Comparison of ENCODE assay signal across 20 cellular contexts in the genomic region with DNA sequence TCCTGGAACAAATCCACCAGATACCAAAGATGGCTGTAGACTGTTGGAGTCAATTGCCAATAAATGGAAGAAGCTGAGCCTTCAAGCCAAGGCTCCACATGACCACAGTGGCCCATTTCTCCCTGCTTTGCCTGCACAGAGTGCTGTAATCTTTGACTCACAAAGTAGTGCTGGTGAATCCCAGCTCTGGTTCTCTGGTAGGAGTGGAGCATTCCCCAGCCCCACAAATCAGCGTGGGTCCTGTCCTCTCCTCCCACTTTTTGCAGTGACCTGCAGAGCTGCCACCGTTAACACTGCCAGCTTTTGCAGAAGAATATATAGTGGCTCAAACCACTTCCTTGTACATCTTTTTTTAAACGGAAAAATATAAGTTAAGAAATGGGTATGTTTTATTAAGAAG.
DNase-seq lines count a peak whose midpoint lies in the region; ATAC-seq and TF ChIP-seq lines count a peak whose summit lies in the region.
"Had no signal": no experiment of that assay in that cellular context is flagged by ENCODE, and none has a peak within 500 bp of the region (broad histone marks: within the 10 kb centered on the region; RNA-seq: fewer than 3 reads in every experiment).

No MANE protein-coding gene starts in this region.

- no peaks in the 10 kb centered on the region for H3K36me3 ChIP-seq in GM23338 (ENCODE audit: insufficient read depth)
- H3K36me3 ChIP-seq in BE2C = peaks cover 2% of the 10 kb centered on the region; the same call in 1 of the 2 replicates
- H3K36me3 ChIP-seq: colonic mucosa, neural progenitor cell, upper lobe of right lung had no signal

- intact Hi-C loops in dorsolateral prefrontal cortex (cut with DNase I) = no loop called here

- H3K9me3 Mint-ChIP-seq in GM23338 = no peaks in the 10 kb centered on the region
- peaks cover 0 to 1% of the 10 kb centered on the region in 2 donors for H3K9me3 Mint-ChIP-seq in stimulated activated naive B cell treated with anti-CD40 and anti-IgM and Interleukin-4, amounts not matched to agents 10 μg/mL and 1 μg/mL and 100 μg/mL, for 72 hours
- H3K9me3 Mint-ChIP-seq: activated B cell treated with CpG ODN at 0.5 μM for 24 hours, brain, immature natural killer cell, neural progenitor cell had no signal

- no peaks in the 10 kb centered on the region for H3K4me1 ChIP-seq in GM23338 (ENCODE audit: insufficient read depth)
- H3K4me1 ChIP-seq in BE2C = peaks cover 11% of the 10 kb centered on the region
- H3K4me1 ChIP-seq: colonic mucosa, neural progenitor cell, SJCRH30, upper lobe of right lung had no signal

- H3K27ac ChIP-seq in GM23338 (ENCODE audit: low read depth) = no peak overlapping the region
- H3K27ac ChIP-seq in dorsolateral prefrontal cortex = peak overlapping the region in 1 of 59 donors; percentile 6
- H3K27ac ChIP-seq: colonic mucosa, neural progenitor cell, SJCRH30, upper lobe of right lung had no signal

- no peaks in the 10 kb centered on the region for H3F3A ChIP-seq in GM23338 (replicated peaks; ENCODE audit: low read depth)

- H3K27me3 ChIP-seq in GM23338 (ENCODE audit: insufficient read depth) = no peaks in the 10 kb centered on the region
- no peaks in the 10 kb centered on the region for H3K27me3 ChIP-seq in BE2C
- no peaks in the 10 kb centered on the region for H3K27me3 ChIP-seq in dorsolateral prefrontal cortex
- H3K27me3 ChIP-seq: colonic mucosa, neural progenitor cell, SJCRH30, upper lobe of right lung had no signal

- no peaks in the 10 kb centered on the region for H3K9me2 ChIP-seq in GM23338 (ENCODE audit: insufficient read depth)

- H2AFZ ChIP-seq in GM23338 = no peak overlapping the region
- H2AFZ ChIP-seq: neural progenitor cell had no signal

- ATAC-seq in GM23338 = peak; percentile 66
- ATAC-seq in stimulated activated naive B cell treated with anti-CD40 and anti-IgM and Interleukin-4, amounts not matched to agents 10 μg/mL and 1 μg/mL and 100 μg/mL, for 72 hours (replicated peaks) = no peak
- ATAC-seq: left ventricle myocardium superior, Panc1, upper lobe of right lung had no signal

- peaks cover 5% of the 10 kb centered on the region; the same call in 1 of the 3 replicates for H3K36me3 Mint-ChIP-seq in GM23338 (ENCODE audit: low read depth)
- H3K36me3 Mint-ChIP-seq in stimulated activated naive B cell treated with anti-CD40 and anti-IgM and Interleukin-4, amounts not matched to agents 10 μg/mL and 1 μg/mL and 100 μg/mL, for 72 hours = peaks cover 34 to 56% of the 10 kb centered on the region in 2 donors

- TF ChIP-seq CTCF in GM23338 (conservative IDR thresholded peaks at IDR 0.05; ENCODE audit: low read depth in 2 of 2) = no peak
- no peak for TF ChIP-seq CTCF in fibroblast of mammary gland (conservative IDR thresholded peaks at IDR 0.05; ENCODE audit: control insufficient read depth, insufficient read depth, low read depth, low read length)
- TF ChIP-seq CTCF in BE2C (IDR thresholded peaks at IDR 0.05; ENCODE audit: low read depth, low read length) = no peak
- TF ChIP-seq CTCF in dorsolateral prefrontal cortex (IDR thresholded peaks at IDR 0.05 in 54 of 56, conservative IDR thresholded peaks at IDR 0.05 in 2 of 56; ENCODE audit: low read depth in 1 of 56, partially characterized antibody in 56 of 56) = no peak

- H3K79me2 ChIP-seq in GM23338 (replicated peaks; ENCODE audit: insufficient read depth) = no peaks in the 10 kb centered on the region

- no peak overlapping the region for H3K27ac Mint-ChIP-seq in GM23338
- H3K27ac Mint-ChIP-seq in stimulated activated naive B cell treated with anti-CD40 and anti-IgM and Interleukin-4, amounts not matched to agents 10 μg/mL and 1 μg/mL and 100 μg/mL, for 72 hours = peak overlapping the region; percentile 67
- H3K27ac Mint-ChIP-seq: activated naive CD8-positive, alpha-beta T cell; brain; immature natural killer cell; neural progenitor cell had no signal

- no peak overlapping the region for H3K4me2 ChIP-seq in GM23338
- H3K4me2 ChIP-seq: neural progenitor cell had no signal

- no peaks in the 10 kb centered on the region for H3K27me3 Mint-ChIP-seq in GM23338 (ENCODE audit: insufficient read depth, low read depth, poor library complexity)
- H3K27me3 Mint-ChIP-seq in stimulated activated naive B cell treated with anti-CD40 and anti-IgM and Interleukin-4, amounts not matched to agents 10 μg/mL and 1 μg/mL and 100 μg/mL, for 72 hours = no peaks in the 10 kb centered on the region
- H3K27me3 Mint-ChIP-seq: activated B cell treated with CpG ODN at 0.5 μM for 24 hours; activated naive CD8-positive, alpha-beta T cell; brain had no signal

- H3K4me3 ChIP-seq in GM23338 (no peak overlapping the region), fibroblast of mammary gland (ENCODE audit: control insufficient read depth, low read depth, low read length) (no peak overlapping the region), BE2C (ENCODE audit: low read depth, low read length) (no peak overlapping the region), dorsolateral prefrontal cortex (no peak overlapping the region)
- H3K4me3 ChIP-seq: colonic mucosa, neural progenitor cell, SJCRH30, upper lobe of right lung had no signal

- H4K20me1 ChIP-seq in GM23338 (replicated peaks; ENCODE audit: insufficient read depth) = no peaks in the 10 kb centered on the region

- H3K9me3 ChIP-seq in BE2C = no peaks in the 10 kb centered on the region
- H3K9me3 ChIP-seq: colonic mucosa, SJCRH30, upper lobe of right lung had no signal

- H3K4me3 Mint-ChIP-seq in GM23338 = no peak overlapping the region
- no peak overlapping the region for H3K4me3 Mint-ChIP-seq in stimulated activated naive B cell treated with anti-CD40 and anti-IgM and Interleukin-4, amounts not matched to agents 10 μg/mL and 1 μg/mL and 100 μg/mL, for 72 hours
- H3K4me3 Mint-ChIP-seq: activated B cell treated with CpG ODN at 0.5 μM for 24 hours; activated naive CD8-positive, alpha-beta T cell; brain; immature natural killer cell; neural progenitor cell had no signal

- no peaks in the 10 kb centered on the region for H3K4me1 Mint-ChIP-seq in GM23338
- peaks cover 17 to 39% of the 10 kb centered on the region in 2 donors for H3K4me1 Mint-ChIP-seq in stimulated activated naive B cell treated with anti-CD40 and anti-IgM and Interleukin-4, amounts not matched to agents 10 μg/mL and 1 μg/mL and 100 μg/mL, for 72 hours

- DNase-seq in GM23338 (ENCODE audit: low spot score) (peak; percentile 6), RPMI7951 (ENCODE audit: low read depth) (peak; percentile 23), fibroblast of mammary gland (ENCODE audit: low read depth) (peak; percentile 18), BE2C (no peak), NCI-H2107 (lab: John Stamatoyannopoulos, UW) (no peak), dorsolateral prefrontal cortex (no peak)
- DNase-seq in stimulated activated naive B cell treated with anti-CD40 and anti-IgM and Interleukin-4, amounts not matched to agents 10 μg/mL and 1 μg/mL and 100 μg/mL, for 72 hours = no peak
- DNase-seq: activated B cell treated with CpG ODN at 0.5 μM for 24 hours; Calu3; colonic mucosa; immature natural killer cell; left ventricle myocardium superior; NCI-H1930; SJCRH30; stimulated activated CD4-positive, alpha-beta T cell treated with anti-CD3 and anti-CD28 coated beads, Interleukin-4, amount 100 ng/mL, for 1 hour; upper lobe of right lung had no signal

TF ChIP-seq in GM23338, 12 proteins besides CTCF, POLR2A, EP300 and RAD21 (continues in another document):
- TF ChIP-seq, protein P1, sequence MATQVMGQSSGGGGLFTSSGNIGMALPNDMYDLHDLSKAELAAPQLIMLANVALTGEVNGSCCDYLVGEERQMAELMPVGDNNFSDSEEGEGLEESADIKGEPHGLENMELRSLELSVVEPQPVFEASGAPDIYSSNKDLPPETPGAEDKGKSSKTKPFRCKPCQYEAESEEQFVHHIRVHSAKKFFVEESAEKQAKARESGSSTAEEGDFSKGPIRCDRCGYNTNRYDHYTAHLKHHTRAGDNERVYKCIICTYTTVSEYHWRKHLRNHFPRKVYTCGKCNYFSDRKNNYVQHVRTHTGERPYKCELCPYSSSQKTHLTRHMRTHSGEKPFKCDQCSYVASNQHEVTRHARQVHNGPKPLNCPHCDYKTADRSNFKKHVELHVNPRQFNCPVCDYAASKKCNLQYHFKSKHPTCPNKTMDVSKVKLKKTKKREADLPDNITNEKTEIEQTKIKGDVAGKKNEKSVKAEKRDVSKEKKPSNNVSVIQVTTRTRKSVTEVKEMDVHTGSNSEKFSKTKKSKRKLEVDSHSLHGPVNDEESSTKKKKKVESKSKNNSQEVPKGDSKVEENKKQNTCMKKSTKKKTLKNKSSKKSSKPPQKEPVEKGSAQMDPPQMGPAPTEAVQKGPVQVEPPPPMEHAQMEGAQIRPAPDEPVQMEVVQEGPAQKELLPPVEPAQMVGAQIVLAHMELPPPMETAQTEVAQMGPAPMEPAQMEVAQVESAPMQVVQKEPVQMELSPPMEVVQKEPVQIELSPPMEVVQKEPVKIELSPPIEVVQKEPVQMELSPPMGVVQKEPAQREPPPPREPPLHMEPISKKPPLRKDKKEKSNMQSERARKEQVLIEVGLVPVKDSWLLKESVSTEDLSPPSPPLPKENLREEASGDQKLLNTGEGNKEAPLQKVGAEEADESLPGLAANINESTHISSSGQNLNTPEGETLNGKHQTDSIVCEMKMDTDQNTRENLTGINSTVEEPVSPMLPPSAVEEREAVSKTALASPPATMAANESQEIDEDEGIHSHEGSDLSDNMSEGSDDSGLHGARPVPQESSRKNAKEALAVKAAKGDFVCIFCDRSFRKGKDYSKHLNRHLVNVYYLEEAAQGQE (IDR thresholded peaks at IDR 0.05; ENCODE audit: unreplicated experiment) = no peak
- no peak for TF ChIP-seq ETS1 (IDR thresholded peaks at IDR 0.05)
- no peak for TF ChIP-seq EZH2 (IDR thresholded peaks at IDR 0.05; ENCODE audit: low read depth, unreplicated experiment)
- no peak for TF ChIP-seq CREB1 (CRISPR knock-in tag; IDR thresholded peaks at IDR 0.05; ENCODE audit: low read depth)

Comparison
In these comparisons a context has a peak if more than half of its experiments do, and no peak if none do; other contexts are left out.
1. DNase-seq: peak in GM23338 (single experiment), RPMI7951 (single experiment) and fibroblast of mammary gland (single experiment); none in stimulated activated naive B cell treated with anti-CD40 and anti-IgM and Interleukin-4, amounts not matched to agents 10 μg/mL and 1 μg/mL and 100 μg/mL, for 72 hours (single experiment), BE2C (single experiment), NCI-H2107 (single experiment) and dorsolateral prefrontal cortex (0 of 10).